ENCODE assay signal across 12 cellular contexts in the genomic region with DNA sequence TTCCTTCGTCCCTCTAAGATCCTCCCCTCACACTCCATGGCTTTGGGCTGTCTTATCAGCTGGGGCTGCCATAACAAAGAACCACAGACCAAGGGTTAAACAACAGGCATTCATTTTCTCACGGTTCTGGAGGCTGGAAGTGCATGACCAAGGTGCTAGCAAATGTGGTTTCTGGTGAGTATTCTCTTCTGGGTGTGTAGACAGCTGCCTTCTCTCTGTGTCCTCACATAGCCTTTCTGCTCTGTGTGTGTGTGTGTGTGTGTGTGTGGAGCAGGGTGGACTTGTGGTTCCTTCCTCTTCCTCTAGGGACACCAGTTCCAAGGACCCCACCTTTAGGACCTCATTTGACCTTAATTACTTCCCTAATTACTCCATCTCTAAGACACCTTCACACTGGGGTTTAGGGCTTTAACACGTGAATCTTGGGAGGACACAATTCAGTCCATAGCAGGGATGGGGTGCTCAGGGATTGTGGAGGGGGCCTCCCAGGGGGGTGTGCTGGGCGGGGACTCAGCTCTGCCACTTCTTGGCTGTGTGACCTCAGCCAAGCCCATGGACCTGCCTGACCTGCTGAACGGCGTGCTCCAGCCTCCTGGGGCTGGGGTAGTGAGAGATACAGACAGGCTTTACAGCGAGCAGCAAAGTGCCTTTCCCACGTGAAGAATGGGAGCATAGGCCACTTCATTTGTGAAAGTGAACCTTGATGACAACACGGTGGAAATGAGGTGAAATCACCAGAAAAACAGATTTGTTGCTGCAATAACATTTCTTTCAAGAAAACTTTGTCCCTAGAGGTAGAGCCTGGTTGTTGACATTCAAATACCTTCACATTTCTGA. TPM values are rescaled to one million over a fixed set of nuclear protein-coding genes. Genes with fewer than 3 reads are reported as not detected.
DNase-seq lines count a peak whose midpoint lies in the region; ATAC-seq and TF ChIP-seq lines count a peak whose summit lies in the region.
"Had no signal": no experiment of that assay in that cellular context is flagged by ENCODE, and none has a peak within 500 bp of the region (broad histone marks: within the 10 kb centered on the region; RNA-seq: fewer than 3 reads in every experiment).

No MANE protein-coding gene starts in this region.

- intact Hi-C loops in Caco-2 (cut with micrococcal nuclease; ENCODE audit: unreplicated experiment): no loop called here
- intact Hi-C loops in naive thymus-derived CD4-positive, alpha-beta T cell (cut with micrococcal nuclease): no loop called here

- in situ Hi-C loops in brain microvascular endothelial cell (cut with HindIII; ENCODE audit: low pct_ligation_motif_present, low sequenced_read_pairs): no loop called here

- TF ChIP-seq CTCF in Caco-2 (IDR thresholded peaks at IDR 0.05; ENCODE audit: insufficient read depth in 1 of 2, low read depth in 1 of 2, low read length in 1 of 2, severe bottlenecking in 1 of 2, unreplicated experiment in 1 of 2) (no peak), brain microvascular endothelial cell (IDR thresholded peaks at IDR 0.05; ENCODE audit: low read depth, low read length, missing control alignments) (peak; percentile 53), GM10248 (IDR thresholded peaks at IDR 0.05; ENCODE audit: control extremely low read depth, extremely low read depth, low read depth, missing control alignments) (no peak)

- H3K9me3 Mint-ChIP-seq in Caco-2 (ENCODE audit: unreplicated experiment): no peaks in the 10 kb centered on the region
- H3K9me3 Mint-ChIP-seq in naive thymus-derived CD4-positive, alpha-beta T cell: no peaks in the 10 kb centered on the region

- H3K4me3 Mint-ChIP-seq in Caco-2 (ENCODE audit: unreplicated experiment): no peak overlapping the region
- no peak overlapping the region for H3K4me3 Mint-ChIP-seq in naive thymus-derived CD4-positive, alpha-beta T cell

- peak overlapping the region; percentile 40 for H3K27ac ChIP-seq in brain microvascular endothelial cell
- H3K27ac ChIP-seq in naive thymus-derived CD4-positive, alpha-beta T cell (ENCODE audit: low read depth, low read length): no peak overlapping the region
- H3K27ac ChIP-seq: thoracic aorta had no signal

- peak; percentile 80 for ATAC-seq in naive thymus-derived CD4-positive, alpha-beta T cell

- H3K36me3 ChIP-seq in Caco-2 (ENCODE audit: control insufficient read depth, insufficient read depth, low read length): no peaks in the 10 kb centered on the region
- H3K36me3 ChIP-seq in brain microvascular endothelial cell (replicated peaks): no peaks in the 10 kb centered on the region
- no peaks in the 10 kb centered on the region for H3K36me3 ChIP-seq in naive thymus-derived CD4-positive, alpha-beta T cell (ENCODE audit: control insufficient read depth in 2 of 3, insufficient read depth in 3 of 3, low read length in 3 of 3)
- H3K36me3 ChIP-seq: thoracic aorta had no signal

- H3K4me1 ChIP-seq in Caco-2: no peaks in the 10 kb centered on the region; the same call in 1 of the 2 replicates
- H3K4me1 ChIP-seq in naive thymus-derived CD4-positive, alpha-beta T cell (ENCODE audit: control insufficient read depth in 2 of 2, insufficient read depth in 2 of 2, low read length in 2 of 2): no peaks in the 10 kb centered on the region

- POLR2A ChIA-PET in Caco-2 (lab: Charles Lee): no interaction called here
- POLR2A ChIA-PET in naive thymus-derived CD4-positive, alpha-beta T cell (lab: Charles Lee): no interaction called here
- POLR2A ChIA-PET in GM10248 (lab: Yijun Ruan, JAX): no interaction called here

- peaks cover 6% of the 10 kb centered on the region for H3K4me1 Mint-ChIP-seq in Caco-2 (ENCODE audit: low read depth, unreplicated experiment)
- peaks cover 0 to 16% (median 0%) of the 10 kb centered on the region in 7 donors for H3K4me1 Mint-ChIP-seq in naive thymus-derived CD4-positive, alpha-beta T cell

- H3K4me3 ChIP-seq in Caco-2 (ENCODE audit: low read depth, low read length) (no peak overlapping the region), brain microvascular endothelial cell (ENCODE audit: low read depth, low read length) (no peak overlapping the region)
- H3K4me3 ChIP-seq in Jurkat, Clone E6-1 (ENCODE audit: low read length): no peak overlapping the region
- no peak overlapping the region for H3K4me3 ChIP-seq in naive thymus-derived CD4-positive, alpha-beta T cell (ENCODE audit: low read length)
- H3K4me3 ChIP-seq: thoracic aorta had no signal

- DNase-seq in Caco-2 (peak; percentile 17 to 38), brain microvascular endothelial cell (peak; percentile 88), GM10248 (ENCODE audit: extremely low spot score) (no peak), T-helper 9 cell (no peak)
- DNase-seq in Jurkat, Clone E6-1 (ENCODE audit: low read depth, low spot score): peak; percentile 22
- DNase-seq in naive thymus-derived CD4-positive, alpha-beta T cell: no peak
- DNase-seq in stimulated activated CD4-positive, alpha-beta T cell treated with anti-CD3 and anti-CD28 coated beads, Interleukin-4, amount 100 ng/mL, for 4 hours: no peak
- no peak for DNase-seq in stimulated activated naive CD4-positive, alpha-beta T cell (lab: John Stamatoyannopoulos, UW)
- DNase-seq: activated T-cell treated with anti-CD3 and anti-CD28 coated beads, Interleukin-2, amount 50 U/mL, for 1 hour; NCI-H187; stimulated activated CD4-positive, alpha-beta T cell treated with anti-CD3 and anti-CD28 coated beads, Interleukin-12 subunit alpha, Interleukin-12 subunit beta, amount 100 ng/mL, for 4 hours had no signal

- CTCF ChIA-PET in Caco-2 (lab: Charles Lee): interaction anchor here (1.0 kb wide), 1 partner anchor 45 kb away, joined by 3 read pairs; no protein-coding TSS in a partner anchor
- CTCF ChIA-PET in naive thymus-derived CD4-positive, alpha-beta T cell (lab: Charles Lee): no interaction called here
- CTCF ChIA-PET in GM10248 (lab: Yijun Ruan, JAX): interaction anchor here (1.2 to 1.5 kb wide), 2 partner anchors 25 to 77 kb away, joined by 3 read pairs; no protein-coding TSS in a partner anchor

- H3K27me3 Mint-ChIP-seq in Caco-2 (ENCODE audit: insufficient read depth, unreplicated experiment): no peaks in the 10 kb centered on the region
- H3K27me3 Mint-ChIP-seq in naive thymus-derived CD4-positive, alpha-beta T cell: peaks cover 12 to 36% (median 25%) of the 10 kb centered on the region in 5 donors

- H3K27me3 ChIP-seq in Caco-2 (replicated peaks; ENCODE audit: control insufficient read depth, insufficient read depth, low read length) (no peaks in the 10 kb centered on the region), brain microvascular endothelial cell (replicated peaks) (peaks cover 2% of the 10 kb centered on the region)
- no peaks in the 10 kb centered on the region for H3K27me3 ChIP-seq in naive thymus-derived CD4-positive, alpha-beta T cell (ENCODE audit: control insufficient read depth in 2 of 2, insufficient read depth in 2 of 2, low read length in 2 of 2)

- no peaks in the 10 kb centered on the region for H3K36me3 Mint-ChIP-seq in Caco-2 (ENCODE audit: insufficient read depth, unreplicated experiment)
- H3K36me3 Mint-ChIP-seq in naive thymus-derived CD4-positive, alpha-beta T cell: no peaks in the 10 kb centered on the region

- H3K27ac Mint-ChIP-seq in Caco-2 (ENCODE audit: unreplicated experiment): peak overlapping the region; percentile 72
- peak overlapping the region in 3 of 9 donors; percentile 12 to 35 (median 21) for H3K27ac Mint-ChIP-seq in naive thymus-derived CD4-positive, alpha-beta T cell

- no TSS peak for BruUV-seq in Caco-2 (replicated peaks; lab: Mats Ljungman, UMichigan)

- H3K9me3 ChIP-seq in Caco-2: no peaks in the 10 kb centered on the region
- no peaks in the 10 kb centered on the region for H3K9me3 ChIP-seq in naive thymus-derived CD4-positive, alpha-beta T cell (ENCODE audit: control insufficient read depth in 2 of 3, low read length in 3 of 3)
- H3K9me3 ChIP-seq: thoracic aorta had no signal

RNA-seq across cellular contexts. Expression of gene ACKR3, which starts 38.1 kb away (rescaled TPM):
- 3.2 and 3.9 TPM in 2 replicates for total RNA-seq in Caco-2 (2022)
- polyA plus RNA-seq in Jurkat, Clone E6-1 (2012; ENCODE audit: insufficient read depth, insufficient read length): 2.1 TPM
- total RNA-seq in naive thymus-derived CD4-positive, alpha-beta T cell: 1 to 10 TPM; 2.8 to 6.2 (median 4.9) TPM
- polyA plus RNA-seq in naive thymus-derived CD4-positive, alpha-beta T cell: 1 to 10 TPM; 4.0 to 4.1 TPM

Comparison
In these comparisons a context has a peak if more than half of its experiments do, and no peak if none do; other contexts are left out.
1. DNase-seq: peak in Caco-2 (2 of 2), Jurkat, Clone E6-1 (single experiment) and brain microvascular endothelial cell (single experiment); none in naive thymus-derived CD4-positive, alpha-beta T cell (0 of 9), stimulated activated CD4-positive, alpha-beta T cell treated with anti-CD3 and anti-CD28 coated beads, Interleukin-4, amount 100 ng/mL, for 4 hours (0 of 2), GM10248 (single experiment), T-helper 9 cell (single experiment) and stimulated activated naive CD4-positive, alpha-beta T cell (0 of 6).